7 cellular contexts compared by ENCODE assay signal in genomic region chr14:34843011-34843554, GRCh38. TPM values are rescaled to one million over a fixed set of nuclear protein-coding genes. Genes with fewer than 3 reads are reported as not detected.
DNase-seq lines count a peak whose midpoint lies in the region; ATAC-seq, FAIRE-seq and TF ChIP-seq lines count a peak whose summit lies in the region.

No MANE protein-coding gene starts in this region.

- H3K9me3 Mint-ChIP-seq in activated naive CD4-positive, alpha-beta T cell treated with anti-CD3 and anti-CD28 coated beads, Interleukin-2, amount 50 U/mL, for 72 hours = no peaks in the 10 kb centered on the region

- peak overlapping the region; percentile 60 for H3K4me2 ChIP-seq in keratinocyte (ENCODE audit: control insufficient read depth, extremely low read depth, insufficient read depth, low read depth, low read length)

- peak; percentile 99 for FAIRE-seq in keratinocyte (lab: Jason Lieb, UNC)

- peak overlapping the region; percentile 50 for H2AFZ ChIP-seq in keratinocyte (ENCODE audit: control insufficient read depth, low read length)

- H3K9me1 ChIP-seq in keratinocyte (ENCODE audit: control insufficient read depth, extremely low read depth, insufficient read depth, low read length) = no peaks in the 10 kb centered on the region

- peak overlapping the region in 2 of 3 experiments; percentile 3 to 16 for H3K4me3 ChIP-seq in keratinocyte (ENCODE audit: control insufficient read depth in 2 of 3, extremely low read depth in 1 of 3, insufficient read depth in 2 of 3, low read depth in 1 of 3, low read length in 3 of 3)

- TF ChIP-seq CTCF in GM10266 (IDR thresholded peaks at IDR 0.05; ENCODE audit: control insufficient read depth, insufficient read depth, low read depth, missing control alignments) (no peak), keratinocyte (optimal IDR thresholded peaks at IDR 0.05 in 1 of 3, IDR thresholded peaks at IDR 0.05 in 1 of 3, conservative IDR thresholded peaks at IDR 0.05 in 1 of 3; ENCODE audit: extremely low read depth in 1 of 3, insufficient read depth in 2 of 3, low read length in 3 of 3) (no peak)

- H4K20me1 ChIP-seq in keratinocyte (ENCODE audit: control insufficient read depth, extremely low read depth, insufficient read depth, low read length) = no peaks in the 10 kb centered on the region

- H3K36me3 Mint-ChIP-seq in activated naive CD4-positive, alpha-beta T cell treated with anti-CD3 and anti-CD28 coated beads, Interleukin-2, amount 50 U/mL, for 72 hours = peaks cover 5 to 37% of the 10 kb centered on the region in 2 donors

- ATAC-seq in activated naive CD4-positive, alpha-beta T cell treated with anti-CD3 and anti-CD28 coated beads, Interleukin-2, amount 50 U/mL, for 72 hours = peak; percentile 99 to 100
- ATAC-seq in GM21381 (IDR thresholded peaks at IDR 0.05; ENCODE audit: unreplicated experiment) (no peak), GM19467 (IDR thresholded peaks at IDR 0.05; ENCODE audit: unreplicated experiment) (no peak)

- dilution Hi-C loops in keratinocyte (cut with MboI; ENCODE audit: extremely low pct_ligation_motif_present, low sequenced_read_pairs) = no loop called here

- H3K27ac ChIP-seq in keratinocyte (ENCODE audit: control insufficient read depth, insufficient read depth, low read length) = peak overlapping the region; percentile 76

- DNase-seq in GM10266 (ENCODE audit: extremely low spot score) = peak; percentile 13
- DNase-seq in HT1080 (ENCODE audit: low read depth) = peak; percentile 82
- peak in 1 of 2 donors; percentile 23 for DNase-seq in activated naive CD4-positive, alpha-beta T cell treated with anti-CD3 and anti-CD28 coated beads, Interleukin-2, amount 50 U/mL, for 72 hours (ENCODE audit: low spot score in 2 of 2)
- DNase-seq in keratinocyte (ENCODE audit: low read depth, low spot score) = peak; percentile 96
- no peak for DNase-seq in NCI-H510A treated with DMSO at 0.1 percent for 48 hours (lab: John Stamatoyannopoulos, UW)

- H3K9ac ChIP-seq in keratinocyte (ENCODE audit: control insufficient read depth, extremely low read depth, insufficient read depth, low read length) = peak overlapping the region; percentile 44

- peaks cover 16% of the 10 kb centered on the region for H3K4me1 ChIP-seq in keratinocyte (ENCODE audit: control insufficient read depth, extremely low read depth, insufficient read depth, low read length)

- H3K27me3 ChIP-seq in keratinocyte (ENCODE audit: control insufficient read depth, extremely low read depth, insufficient read depth, low read length) = no peaks in the 10 kb centered on the region

- H3K27ac Mint-ChIP-seq in activated naive CD4-positive, alpha-beta T cell treated with anti-CD3 and anti-CD28 coated beads, Interleukin-2, amount 50 U/mL, for 72 hours = peak overlapping the region; percentile 70 to 79

- H3K36me3 ChIP-seq in keratinocyte (ENCODE audit: control insufficient read depth in 2 of 2, extremely low read depth in 1 of 2, insufficient read depth in 2 of 2, low read length in 2 of 2) = peaks cover 0 to 4% of the 10 kb centered on the region in 2 experiments

- no peaks in the 10 kb centered on the region for H3K9me3 ChIP-seq in keratinocyte (ENCODE audit: control insufficient read depth, low read depth, low read length)

- H3K79me2 ChIP-seq in keratinocyte (ENCODE audit: control insufficient read depth, insufficient read depth, low read length) = peaks cover 43% of the 10 kb centered on the region

RNA-seq across cellular contexts. Expression of gene BAZ1A, which starts 32.1 kb away (rescaled TPM):
- total RNA-seq in HT1080 (2014; rRNA removed; shearing (Covaris generic)) = 24.5 and 27.4 TPM in 2 replicates
- 17.7 and 19.7 TPM in 2 replicates for polyA plus RNA-seq in HT1080 (2015; cell fraction: cytosol; rRNA removed)
- 45.7 and 46.5 TPM in 2 replicates for polyA plus RNA-seq in HT1080 (2015; cell fraction: nucleus; rRNA removed)
- total RNA-seq in activated naive CD4-positive, alpha-beta T cell treated with anti-CD3 and anti-CD28 coated beads, Interleukin-2, amount 50 U/mL, for 72 hours = 10 to 100 TPM; 61.0 to 71.7 TPM
- 28.0 to 52.0 TPM (median 35.3 TPM) in 3 replicates for polyA plus RNA-seq in keratinocyte
- polyA plus RNA-seq in keratinocyte (2011; ENCODE audit: low read depth) = 145 TPM
- 20.1 and 39.9 TPM in 2 replicates for polyA plus RNA-seq in keratinocyte (2011; cell fraction: cytosol; rRNA removed)
- polyA plus RNA-seq in keratinocyte (2011; cell fraction: nucleus; rRNA removed) = 66.3 and 83.6 TPM in 2 replicates
- polyA plus RNA-seq in keratinocyte (2012; ENCODE audit: low replicate concordance) = 26.1 and 37.8 TPM in 2 replicates
- 6.9 to 39.3 TPM (median 26.5 TPM) in 3 replicates for polyA minus RNA-seq in keratinocyte
- 14.2 TPM for polyA minus RNA-seq in keratinocyte (2011; cell fraction: cytosol; rRNA and poly(A)+ RNA removed)
- polyA minus RNA-seq in keratinocyte (2011; cell fraction: nucleus; rRNA and poly(A)+ RNA removed) = 25.2 and 56.8 TPM in 2 replicates

Comparison
In these comparisons a context has a peak if more than half of its experiments do, and no peak if none do; other contexts are left out.
1. ATAC-seq: peak in activated naive CD4-positive, alpha-beta T cell treated with anti-CD3 and anti-CD28 coated beads, Interleukin-2, amount 50 U/mL, for 72 hours (2 of 2); none in GM21381 (single experiment) and GM19467 (single experiment).